Comparison of ENCODE assay signal across 13 cellular contexts in genomic region chr14:105855246-105855892, GRCh38.
DNase-seq lines count a peak whose midpoint lies in the region; ATAC-seq, FAIRE-seq and TF ChIP-seq lines count a peak whose summit lies in the region.
"Had no signal": no experiment of that assay in that cellular context is flagged by ENCODE, and none has a peak within 500 bp of the region (broad histone marks: within the 10 kb centered on the region; RNA-seq: fewer than 3 reads in every experiment).

No MANE protein-coding gene starts in this region.

- intact Hi-C loops in sciatic nerve (cut with DNase I): no loop called here

- no peak for ATAC-seq in effector memory CD8-positive, alpha-beta T cell (replicated peaks)
- no peak for ATAC-seq in sciatic nerve
- ATAC-seq in GM18907 (IDR thresholded peaks at IDR 0.05; ENCODE audit: unreplicated experiment): no peak

- H3K27me3 Mint-ChIP-seq in effector memory CD8-positive, alpha-beta T cell: no peaks in the 10 kb centered on the region

- no peak for FAIRE-seq in HTR-8/SVneo (lab: Jason Lieb, UNC)

- peaks cover 12 to 18% of the 10 kb centered on the region in 2 donors for H3K4me1 Mint-ChIP-seq in effector memory CD8-positive, alpha-beta T cell (ENCODE audit: low read depth in 2 of 2)

- TF ChIP-seq CTCF in GM20000 (IDR thresholded peaks at IDR 0.05; ENCODE audit: extremely low read depth, missing control alignments): no peak

- H3K27ac Mint-ChIP-seq in effector memory CD8-positive, alpha-beta T cell: peak overlapping the region; percentile 28 to 73
- H3K27ac Mint-ChIP-seq: immature natural killer cell had no signal

- H3K36me3 Mint-ChIP-seq in effector memory CD8-positive, alpha-beta T cell (ENCODE audit: insufficient read depth): peaks cover 15% of the 10 kb centered on the region
- H3K36me3 Mint-ChIP-seq: immature natural killer cell had no signal

- H3K4me3 Mint-ChIP-seq in effector memory CD8-positive, alpha-beta T cell: peak overlapping the region; percentile 32 to 68
- H3K4me3 Mint-ChIP-seq: immature natural killer cell had no signal

- DNase-seq in D341Med (ENCODE audit: low spot score): peak; percentile 20
- DNase-seq in GM20000 (ENCODE audit: low spot score): peak; percentile 2
- no peak for DNase-seq in effector memory CD8-positive, alpha-beta T cell
- DNase-seq in sciatic nerve (ENCODE audit: low spot score): peak; percentile 50
- DNase-seq in NCI-H1092 treated with DMSO at 0.1 percent for 48 hours (lab: John Stamatoyannopoulos, UW): no peak
- no peak for DNase-seq in HTR-8/SVneo (ENCODE audit: insufficient read length, low spot score)
- DNase-seq: GOT3, immature natural killer cell, MM.1S, NCI-H345, retina, RPMI8226 had no signal

- H3K9me3 Mint-ChIP-seq in effector memory CD8-positive, alpha-beta T cell: no peaks in the 10 kb centered on the region
- H3K9me3 Mint-ChIP-seq: immature natural killer cell had no signal

Comparison
In these comparisons a context has a peak if more than half of its experiments do, and no peak if none do; other contexts are left out.
1. DNase-seq: peak in D341Med (single experiment), GM20000 (single experiment) and sciatic nerve (single experiment); none in effector memory CD8-positive, alpha-beta T cell (0 of 3), NCI-H1092 treated with DMSO at 0.1 percent for 48 hours (single experiment) and HTR-8/SVneo (single experiment).